ENCODE assay signal across 8 cellular contexts in the genomic region with DNA sequence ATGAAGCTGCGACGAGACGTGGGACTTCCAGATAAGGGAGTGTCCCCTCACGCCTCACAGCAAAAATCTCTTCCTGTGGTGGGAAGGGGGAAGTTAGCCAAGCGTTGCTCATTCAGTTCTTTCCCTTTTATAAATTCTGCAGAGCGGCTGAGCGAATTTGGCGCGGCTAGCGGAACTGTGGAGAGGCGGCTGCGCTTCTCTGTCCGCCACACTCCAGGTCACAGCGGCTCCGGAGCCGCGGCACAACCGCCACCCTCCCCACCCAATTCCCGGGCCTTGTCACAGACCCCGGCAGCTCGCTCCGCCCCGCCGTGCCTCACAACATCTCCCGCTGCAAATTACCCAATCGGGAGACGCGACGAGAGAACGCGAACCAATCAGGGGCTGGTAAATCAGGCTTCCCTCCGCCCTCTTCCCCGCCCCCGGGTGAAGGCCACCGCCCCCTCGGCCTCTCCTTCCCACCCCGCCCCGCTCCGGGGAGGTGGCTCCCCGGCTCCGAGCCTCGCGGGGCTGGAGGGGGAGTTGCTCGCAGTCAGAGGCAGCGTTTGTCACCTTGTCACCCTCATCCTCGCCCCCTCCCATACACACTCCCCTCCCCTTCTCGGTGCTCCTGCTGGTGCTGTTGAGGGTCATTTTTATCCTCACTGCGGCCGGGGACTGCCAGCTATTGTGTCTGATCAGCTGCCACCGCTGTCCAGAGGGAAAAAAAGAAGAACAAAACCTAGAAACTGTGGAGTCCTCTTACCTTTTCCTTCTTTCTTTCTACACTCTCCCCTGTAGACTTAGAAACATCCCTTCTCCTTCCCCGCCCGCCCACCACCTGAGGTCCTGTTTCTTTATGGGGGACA. TPM values are rescaled to one million over a fixed set of nuclear protein-coding genes. Genes with fewer than 3 reads are reported as not detected.
DNase-seq lines count a peak whose midpoint lies in the region; ATAC-seq, FAIRE-seq and TF ChIP-seq lines count a peak whose summit lies in the region.

No MANE protein-coding gene starts in this region.

- intact Hi-C loops in pancreas (cut with DNase I) (no loop called here), tibial artery (cut with DNase I; ENCODE audit: low total_unique reads) (loop anchor here (5.0 to 10.0 kb wide), 3 partner anchors 80 to 293 kb away; a partner anchor contains a TSS)

- peak overlapping the region; percentile 79 for H2AFZ ChIP-seq in SU-DHL-6 (ENCODE audit: low read depth, low read length, severe bottlenecking)

- no peaks in the 10 kb centered on the region for H3K9me3 Mint-ChIP-seq in activated naive CD8-positive, alpha-beta T cell treated with anti-CD3 and anti-CD28 coated beads, Interleukin-2, amount 50 U/mL, for 24 hours

- no peaks in the 10 kb centered on the region for H3K79me2 ChIP-seq in SU-DHL-6 (ENCODE audit: insufficient read depth, low read length)

- H3K27me3 Mint-ChIP-seq in activated naive CD8-positive, alpha-beta T cell treated with anti-CD3 and anti-CD28 coated beads, Interleukin-2, amount 50 U/mL, for 24 hours = no peaks in the 10 kb centered on the region

- H3K4me1 ChIP-seq in cardiac muscle cell (ENCODE audit: low read depth) = peaks cover 13% of the 10 kb centered on the region
- H3K4me1 ChIP-seq in pancreas = peaks cover 3 to 9% (median 7%) of the 10 kb centered on the region in 3 donors
- H3K4me1 ChIP-seq in tibial artery = peaks cover 0 to 22% (median 14%) of the 10 kb centered on the region in 4 donors

- H3K36me3 ChIP-seq in SU-DHL-6 (ENCODE audit: low read length) = no peaks in the 10 kb centered on the region
- no peaks in the 10 kb centered on the region for H3K36me3 ChIP-seq in cardiac muscle cell
- no peaks in the 10 kb centered on the region for H3K36me3 ChIP-seq in pancreas
- no peaks in the 10 kb centered on the region for H3K36me3 ChIP-seq in tibial artery

- ATAC-seq in HG02763 (IDR thresholded peaks at IDR 0.05; ENCODE audit: unreplicated experiment) (peak; percentile 81), pancreas (peak; percentile 86 to 95 (median 90))
- peak; percentile 88 for ATAC-seq in activated naive CD8-positive, alpha-beta T cell treated with anti-CD3 and anti-CD28 coated beads, Interleukin-2, amount 50 U/mL, for 24 hours

- no peak for TF ChIP-seq CTCF in GM12875 (IDR thresholded peaks at IDR 0.05; ENCODE audit: borderline replicate concordance, insufficient read depth, low read depth, low read length)
- TF ChIP-seq CTCF in SU-DHL-6 (IDR thresholded peaks at IDR 0.05; ENCODE audit: insufficient read depth, low read length, poor library complexity, severe bottlenecking) = no peak
- no peak for TF ChIP-seq CTCF in cardiac muscle cell (IDR thresholded peaks at IDR 0.05; ENCODE audit: low read depth, low read length)
- no peak for TF ChIP-seq CTCF in pancreas (IDR thresholded peaks at IDR 0.05)
- TF ChIP-seq CTCF in tibial artery (IDR thresholded peaks at IDR 0.05) = no peak

- H3K9ac ChIP-seq in SU-DHL-6 (ENCODE audit: low read length) = peak overlapping the region; percentile 28; the same call in 1 of the 2 replicates

- H3K27ac ChIP-seq in SU-DHL-6 (ENCODE audit: low read depth, low read length) = no peak overlapping the region
- H3K27ac ChIP-seq in cardiac muscle cell = peak overlapping the region; percentile 90
- H3K27ac ChIP-seq in pancreas = peak overlapping the region; percentile 89 to 97 (median 92)
- peak overlapping the region; percentile 85 to 90 for H3K27ac ChIP-seq in tibial artery

- H3K4me3 Mint-ChIP-seq in activated naive CD8-positive, alpha-beta T cell treated with anti-CD3 and anti-CD28 coated beads, Interleukin-2, amount 50 U/mL, for 24 hours = peak overlapping the region; percentile 84

- H3K9me2 ChIP-seq in SU-DHL-6 (replicated peaks; ENCODE audit: insufficient read depth, low read length) = no peaks in the 10 kb centered on the region

- 1 to 2% methylated on average over 41 to 52 of the region's 52 CpGs for WGBS in pancreas, 2 donors

- no peaks in the 10 kb centered on the region for H4K20me1 ChIP-seq in SU-DHL-6 (ENCODE audit: low read depth, low read length)

- H3K4me3 ChIP-seq in GM12875 (ENCODE audit: low read depth, low read length) (peak overlapping the region; percentile 40), SU-DHL-6 (ENCODE audit: insufficient read depth, low read length, poor library complexity, severe bottlenecking) (peak overlapping the region; percentile 29), cardiac muscle cell (peak overlapping the region; percentile 89), pancreas (peak overlapping the region; percentile 52 to 73 (median 62)), tibial artery (peak overlapping the region; percentile 61 to 63)

- H3K27me3 ChIP-seq in SU-DHL-6 (ENCODE audit: low read length) (no peaks in the 10 kb centered on the region), cardiac muscle cell (no peaks in the 10 kb centered on the region), pancreas (no peaks in the 10 kb centered on the region), tibial artery (no peaks in the 10 kb centered on the region)

- H3K36me3 Mint-ChIP-seq in activated naive CD8-positive, alpha-beta T cell treated with anti-CD3 and anti-CD28 coated beads, Interleukin-2, amount 50 U/mL, for 24 hours (ENCODE audit: low read depth) = peaks cover 3% of the 10 kb centered on the region

- peak overlapping the region; percentile 90 for H3K27ac Mint-ChIP-seq in activated naive CD8-positive, alpha-beta T cell treated with anti-CD3 and anti-CD28 coated beads, Interleukin-2, amount 50 U/mL, for 24 hours

- no peaks in the 10 kb centered on the region for H3K9me3 ChIP-seq in SU-DHL-6 (ENCODE audit: insufficient read depth, low read length)
- H3K9me3 ChIP-seq in cardiac muscle cell (ENCODE audit: low read depth) = no peaks in the 10 kb centered on the region
- no peaks in the 10 kb centered on the region for H3K9me3 ChIP-seq in pancreas
- no peaks in the 10 kb centered on the region for H3K9me3 ChIP-seq in tibial artery

- DNase-seq in NCI-H1417 (lab: John Stamatoyannopoulos, UW) (peak; percentile 90 to 97 (median 94)), cardiac muscle cell (ENCODE audit: low read depth in 1 of 2, low spot score in 1 of 2) (peak; percentile 98 to 99), pancreas (peak; percentile 96 to 98 (median 97)), tibial artery (peak; percentile 99)
- peak; percentile 96 for DNase-seq in activated naive CD8-positive, alpha-beta T cell treated with anti-CD3 and anti-CD28 coated beads, Interleukin-2, amount 50 U/mL, for 24 hours

- FAIRE-seq in pancreas (lab: Jason Lieb, UNC) = no peak

- peaks cover 22% of the 10 kb centered on the region for H3K4me1 Mint-ChIP-seq in activated naive CD8-positive, alpha-beta T cell treated with anti-CD3 and anti-CD28 coated beads, Interleukin-2, amount 50 U/mL, for 24 hours

- H3K4me2 ChIP-seq in SU-DHL-6 (ENCODE audit: low read depth, low read length, poor library complexity, severe bottlenecking) = peak overlapping the region; percentile 66

- no peaks in the 10 kb centered on the region for H3F3A ChIP-seq in SU-DHL-6 (ENCODE audit: insufficient read depth)

RNA-seq across cellular contexts. Expression of a gene that starts 0.9 kb away (rescaled TPM):
- total RNA-seq in cardiac muscle cell (39.2 and 88.2 TPM in 2 replicates), pancreas (10 to 100 TPM; 23.7 to 42.1 (median 29.8) TPM)
- polyA plus RNA-seq in cardiac muscle cell (24.0 and 34.8 TPM in 2 replicates), pancreas (10 to 100 TPM; 11.0 to 14.6 TPM)

Comparison
In these comparisons a context has a peak if more than half of its experiments do, and no peak if none do; other contexts are left out.
1. H3K4me3 ChIP-seq: peak in every context shown above with its lines; median percentile 89 in cardiac muscle cell; 62 in tibial artery; 62 in pancreas; 40 in GM12875; 29 in SU-DHL-6.